In the genomic region with DNA sequence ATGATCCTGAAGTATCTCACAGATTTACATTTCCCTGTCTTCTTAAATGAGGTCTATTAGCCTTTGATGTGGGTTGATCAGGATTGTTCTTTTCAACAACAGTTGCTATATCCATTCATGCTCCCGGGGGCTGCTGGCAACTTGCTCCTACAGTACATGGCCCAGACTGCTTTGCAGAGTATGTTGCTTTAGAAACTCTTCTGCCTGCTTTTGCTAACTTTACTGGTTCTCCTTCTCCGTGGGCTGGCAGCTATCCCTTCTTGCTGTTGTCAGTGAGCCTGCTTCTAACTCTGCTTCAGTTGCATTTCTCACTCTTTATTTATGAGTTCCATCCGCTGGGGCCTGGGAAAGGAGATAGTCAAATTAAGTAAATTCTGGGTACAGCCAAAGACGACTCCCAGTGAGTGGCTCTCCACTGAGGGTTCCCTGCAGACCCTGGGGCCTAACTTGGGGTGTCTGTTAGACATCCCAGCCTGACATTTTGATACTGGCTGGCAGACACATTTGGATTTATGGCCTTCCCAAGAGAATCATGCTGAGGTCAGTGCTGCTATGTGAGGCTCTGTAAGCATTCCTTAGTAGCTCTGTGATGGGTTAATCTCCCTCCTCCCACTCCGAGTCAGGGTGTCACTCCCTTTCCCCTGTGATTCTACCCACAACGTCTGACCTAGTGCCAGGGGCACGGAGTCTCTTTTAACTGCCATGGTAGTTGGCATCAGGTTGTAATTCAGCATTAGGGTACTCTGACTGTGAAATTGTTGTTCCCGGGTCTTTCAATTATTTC, we compare ENCODE assay signal across 10 cellular contexts.
DNase-seq lines count a peak whose midpoint lies in the region; ATAC-seq and TF ChIP-seq lines count a peak whose summit lies in the region.
"Had no signal": no experiment of that assay in that cellular context is flagged by ENCODE, and none has a peak within 500 bp of the region (broad histone marks: within the 10 kb centered on the region; RNA-seq: fewer than 3 reads in every experiment).

No MANE protein-coding gene starts in this region.

- WGBS in suprapubic skin: 15% methylated on average over 8 of the region's 8 CpGs

- H3K9me2 ChIP-seq in PC-3 (replicated peaks; ENCODE audit: low read length): no peaks in the 10 kb centered on the region

- H3K36me3 ChIP-seq in suprapubic skin (no peaks in the 10 kb centered on the region), PC-3 (ENCODE audit: low read depth, low read length) (no peaks in the 10 kb centered on the region)

- no peak for TF ChIP-seq POLR2A in suprapubic skin (IDR thresholded peaks at IDR 0.05)

- H3K4me1 Mint-ChIP-seq in HFFc6 (ENCODE audit: low read depth) (peaks cover 63% of the 10 kb centered on the region), MCF 10A (ENCODE audit: insufficient read depth, unreplicated experiment) (peaks cover 65% of the 10 kb centered on the region)

- TF ChIP-seq CTCF in HFFc6 (IDR thresholded peaks at IDR 0.05) (no peak), MCF 10A (IDR thresholded peaks at IDR 0.05; ENCODE audit: unreplicated experiment) (no peak), suprapubic skin (IDR thresholded peaks at IDR 0.05) (no peak), PC-3 (conservative IDR thresholded peaks at IDR 0.05; ENCODE audit: low read depth, low read length) (no peak)

- no peak overlapping the region for H3K4me2 ChIP-seq in PC-3 (ENCODE audit: low read length)

- intact Hi-C loops in MCF 10A (cut with micrococcal nuclease): no loop called here
- intact Hi-C loops in PC-3 (cut with micrococcal nuclease): no loop called here

- H3K27ac Mint-ChIP-seq in HFFc6: peak overlapping the region; percentile 77
- H3K27ac Mint-ChIP-seq in MCF 10A (ENCODE audit: low read depth, unreplicated experiment): peak overlapping the region; percentile 84
- H3K27ac Mint-ChIP-seq: activated naive CD4-positive, alpha-beta T cell treated with anti-CD3 and anti-CD28 coated beads, Interleukin-2, amount 10 ng/mL, durations not matched to agents 7 days and 5 days; T-helper 17 cell had no signal

- TF ChIP-seq EP300 in suprapubic skin (IDR thresholded peaks at IDR 0.05): no peak

- no peaks in the 10 kb centered on the region for H3F3A ChIP-seq in PC-3 (ENCODE audit: low read length, unreplicated experiment)

- no peak for ATAC-seq in GM21786 (IDR thresholded peaks at IDR 0.05; ENCODE audit: unreplicated experiment)
- no peak for ATAC-seq in PC-3
- ATAC-seq: T-helper 17 cell had no signal

- H3K27me3 Mint-ChIP-seq in HFFc6 (ENCODE audit: insufficient read depth) (peaks cover 3% of the 10 kb centered on the region; the same call in 1 of the 2 replicates), MCF 10A (ENCODE audit: insufficient read depth, unreplicated experiment) (no peaks in the 10 kb centered on the region)
- H3K27me3 Mint-ChIP-seq: activated naive CD4-positive, alpha-beta T cell treated with anti-CD3 and anti-CD28 coated beads, Interleukin-2, amount 10 ng/mL, durations not matched to agents 7 days and 5 days; T-helper 17 cell had no signal

- peak; percentile 8 for DNase-seq in HFFc6
- no peak for DNase-seq in MCF 10A (ENCODE audit: unreplicated experiment)
- DNase-seq in kidney glomerular epithelial cell (lab: John Stamatoyannopoulos, UW): peak; percentile 19
- no peak for DNase-seq in suprapubic skin (ENCODE audit: low spot score in 2 of 2)
- DNase-seq in NCI-H1092 treated with DMSO at 0.1 percent for 48 hours (lab: John Stamatoyannopoulos, UW): no peak
- no peak for DNase-seq in NCI-H524 treated with DMSO at 0.1 percent for 48 hours (lab: John Stamatoyannopoulos, UW)
- no peak for DNase-seq in PC-3
- DNase-seq: activated naive CD4-positive, alpha-beta T cell treated with anti-CD3 and anti-CD28 coated beads, Interleukin-2, amount 10 ng/mL, durations not matched to agents 7 days and 5 days; T-helper 17 cell had no signal

- H3K4me3 Mint-ChIP-seq in HFFc6: no peak overlapping the region; the same call in 1 of the 2 replicates
- peak overlapping the region; percentile 41 for H3K4me3 Mint-ChIP-seq in MCF 10A (ENCODE audit: unreplicated experiment)
- H3K4me3 Mint-ChIP-seq: activated naive CD4-positive, alpha-beta T cell treated with anti-CD3 and anti-CD28 coated beads, Interleukin-2, amount 10 ng/mL, durations not matched to agents 7 days and 5 days; T-helper 17 cell had no signal

- H3K9ac ChIP-seq in PC-3 (ENCODE audit: low read length): no peak overlapping the region

- no peak overlapping the region for H2AFZ ChIP-seq in PC-3 (ENCODE audit: low read length)

- H3K27ac ChIP-seq in suprapubic skin (peak overlapping the region; percentile 90), PC-3 (ENCODE audit: low read length) (no peak overlapping the region)

- no peaks in the 10 kb centered on the region for H3K9me3 Mint-ChIP-seq in HFFc6
- H3K9me3 Mint-ChIP-seq in MCF 10A (ENCODE audit: unreplicated experiment): no peaks in the 10 kb centered on the region
- H3K9me3 Mint-ChIP-seq: activated naive CD4-positive, alpha-beta T cell treated with anti-CD3 and anti-CD28 coated beads, Interleukin-2, amount 10 ng/mL, durations not matched to agents 7 days and 5 days had no signal

- H3K9me3 ChIP-seq in suprapubic skin: no peaks in the 10 kb centered on the region
- H3K9me3 ChIP-seq in PC-3 (ENCODE audit: low read length): no peaks in the 10 kb centered on the region

- CTCF ChIA-PET in MCF 10A (lab: Yijun Ruan, JAX) (interaction anchor here (0.6 to 1.6 kb wide), 4 partner anchors 27 to 163 kb away, joined by 3 to 4 read pairs (median 4); no protein-coding TSS in a partner anchor), PC-3 (lab: Charles Lee) (no interaction called here)

- H3K27me3 ChIP-seq in suprapubic skin (no peaks in the 10 kb centered on the region), PC-3 (ENCODE audit: low read length) (no peaks in the 10 kb centered on the region)

- H4K20me1 ChIP-seq in PC-3 (ENCODE audit: low read length): no peaks in the 10 kb centered on the region

- H3K36me3 Mint-ChIP-seq in HFFc6 (ENCODE audit: low read depth) (no peaks in the 10 kb centered on the region), MCF 10A (ENCODE audit: insufficient read depth, unreplicated experiment) (no peaks in the 10 kb centered on the region)

- H3K4me1 ChIP-seq in suprapubic skin (peaks cover 84% of the 10 kb centered on the region), PC-3 (ENCODE audit: insufficient read depth, low read length) (peaks cover 34% of the 10 kb centered on the region)

- POLR2A ChIA-PET in MCF 10A (lab: Yijun Ruan, JAX) (interaction anchor here (0.6 to 9.2 kb wide), 16 partner anchors 13 to 821 kb away, joined by 3 to 117 read pairs (median 4); a partner anchor contains a TSS), PC-3 (lab: Charles Lee; ENCODE audit: unreplicated experiment) (interaction anchor here (0.7 kb wide), 1 partner anchor 9 kb away, joined by 13 read pairs; no protein-coding TSS in a partner anchor)

- no TSS peak for BruUV-seq in MCF 10A (replicated peaks; lab: Mats Ljungman, UMichigan)
- no TSS peak for BruUV-seq in PC-3 (replicated peaks; lab: Mats Ljungman, UMichigan)

- peaks cover 14% of the 10 kb centered on the region for H3K79me2 ChIP-seq in PC-3 (ENCODE audit: low read length)

- no peak overlapping the region for H3K4me3 ChIP-seq in suprapubic skin
- no peak overlapping the region for H3K4me3 ChIP-seq in PC-3 (ENCODE audit: low read length)

Comparison
In these comparisons a context has a peak if more than half of its experiments do, and no peak if none do; other contexts are left out.
1. DNase-seq: peak in HFFc6 (single experiment) and kidney glomerular epithelial cell (single experiment); none in MCF 10A (single experiment), suprapubic skin (0 of 2), NCI-H1092 treated with DMSO at 0.1 percent for 48 hours (single experiment), NCI-H524 treated with DMSO at 0.1 percent for 48 hours (single experiment) and PC-3 (single experiment).